20 cellular contexts compared by ENCODE assay signal in the genomic region with DNA sequence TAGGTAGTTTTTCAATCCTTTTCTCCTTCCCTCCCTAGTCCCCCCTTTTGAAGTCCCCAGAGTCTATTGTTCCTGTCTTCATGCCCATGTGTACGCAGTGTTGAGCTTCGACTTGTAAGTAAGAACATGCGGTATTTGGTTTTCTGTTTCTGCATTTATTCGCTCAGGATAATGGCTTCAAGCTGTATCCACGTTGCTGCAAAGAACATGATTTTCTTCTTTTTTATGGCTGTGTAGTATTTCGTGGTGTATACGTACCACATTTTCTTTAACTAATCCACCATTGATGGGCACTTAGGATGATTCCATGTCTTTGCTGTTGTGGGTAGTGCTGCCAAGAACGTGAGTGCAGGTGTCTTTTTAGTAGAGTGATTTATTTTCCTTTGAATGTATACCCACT.
"Had no signal": no experiment of that assay in that cellular context is flagged by ENCODE, and none has a peak within 500 bp of the region (broad histone marks: within the 10 kb centered on the region; RNA-seq: fewer than 3 reads in every experiment).

No MANE protein-coding gene starts in this region.

- H3K27me3 ChIP-seq: left lung, right atrium auricular region, stomach, testis, upper lobe of right lung had no signal

- H3K36me3 ChIP-seq: left lung, right atrium auricular region, stomach, upper lobe of right lung, WERI-Rb-1 had no signal

- H3K27ac ChIP-seq: left lung, right atrium auricular region, stomach, testis, upper lobe of right lung had no signal

- H3K36me3 Mint-ChIP-seq: activated naive CD4-positive, alpha-beta T cell treated with anti-CD3 and anti-CD28 coated beads, Interleukin-2, amount 50 U/mL, for 24 hours had no signal

- DNase-seq: activated CD4-positive, alpha-beta memory T cell treated with anti-CD3 and anti-CD28 coated beads for 36 hours; activated CD4-positive, alpha-beta T cell treated with anti-CD3 and anti-CD28 coated beads for 36 hours; activated effector memory CD4-positive, alpha-beta T cell treated with Interleukin-2 at 50 U/mL for 16 hours; activated T-cell treated with anti-CD3 and anti-CD28 coated beads, Interleukin-2, amount 50 U/mL, for 4 hours; amniotic stem cell; hippocampal formation; kidney; left lung; mammary epithelial cell; naive thymus-derived CD4-positive, alpha-beta T cell; stimulated activated CD4-positive, alpha-beta T cell treated with anti-CD3 and anti-CD28 coated beads, Interleukin-4, amount 100 ng/mL, for 4 hours; stomach; testis; upper lobe of right lung; WERI-Rb-1 had no signal

- H3K27ac Mint-ChIP-seq: activated CD4-positive, alpha-beta memory T cell treated with anti-CD3 and anti-CD28 coated beads for 36 hours; activated CD4-positive, alpha-beta T cell treated with anti-CD3 and anti-CD28 coated beads for 36 hours; activated naive CD4-positive, alpha-beta T cell treated with anti-CD3 and anti-CD28 coated beads, Interleukin-2, amount 50 U/mL, for 24 hours; T-helper 1 cell treated with Interleukin-12 subunit alpha and Interleukin-12 subunit beta and Interleukin-4 antibody, amounts not matched to agents 30 μg/mL and 1 μg/mL, for 36 hours had no signal

- H3K9me3 ChIP-seq: left lung, right atrium auricular region, stomach, testis, upper lobe of right lung had no signal

- ATAC-seq: activated CD4-positive, alpha-beta T cell treated with anti-CD3 and anti-CD28 coated beads for 36 hours; activated T-cell treated with anti-CD3 and anti-CD28 coated beads, Interleukin-2, amount 50 U/mL, for 4 hours; esophagus mucosa; left lung; naive thymus-derived CD4-positive, alpha-beta T cell; upper lobe of right lung had no signal

- H3K9me3 Mint-ChIP-seq: activated CD4-positive, alpha-beta memory T cell treated with anti-CD3 and anti-CD28 coated beads for 36 hours; activated naive CD4-positive, alpha-beta T cell treated with anti-CD3 and anti-CD28 coated beads, Interleukin-2, amount 50 U/mL, for 24 hours; activated T-cell treated with anti-CD3 and anti-CD28 coated beads, Interleukin-2, amount 50 U/mL, for 4 hours; T-helper 1 cell treated with Interleukin-12 subunit alpha and Interleukin-12 subunit beta and Interleukin-4 antibody, amounts not matched to agents 30 μg/mL and 1 μg/mL, for 36 hours had no signal

- H3K4me3 Mint-ChIP-seq: activated CD4-positive, alpha-beta memory T cell treated with anti-CD3 and anti-CD28 coated beads for 36 hours; activated CD4-positive, alpha-beta T cell treated with anti-CD3 and anti-CD28 coated beads for 36 hours; activated naive CD4-positive, alpha-beta T cell treated with anti-CD3 and anti-CD28 coated beads, Interleukin-2, amount 50 U/mL, for 24 hours; T-helper 1 cell treated with Interleukin-12 subunit alpha and Interleukin-12 subunit beta and Interleukin-4 antibody, amounts not matched to agents 30 μg/mL and 1 μg/mL, for 36 hours had no signal

- H3K4me1 ChIP-seq: left lung, right atrium auricular region, testis, upper lobe of right lung had no signal

- H3K4me3 ChIP-seq: left lung, right atrium auricular region, skin epidermis, stomach, testis, upper lobe of right lung had no signal

- H3K27me3 Mint-ChIP-seq: activated CD4-positive, alpha-beta memory T cell treated with anti-CD3 and anti-CD28 coated beads for 36 hours; activated CD4-positive, alpha-beta T cell treated with anti-CD3 and anti-CD28 coated beads for 36 hours; activated naive CD4-positive, alpha-beta T cell treated with anti-CD3 and anti-CD28 coated beads, Interleukin-2, amount 50 U/mL, for 24 hours; naive thymus-derived CD4-positive, alpha-beta T cell had no signal
